10 cellular contexts compared by ENCODE assay signal in genomic region chr17:80262291-80262690, GRCh38. TPM values are rescaled to one million over a fixed set of nuclear protein-coding genes. Genes with fewer than 3 reads are reported as not detected.
DNase-seq lines count a peak whose midpoint lies in the region; ATAC-seq and TF ChIP-seq lines count a peak whose summit lies in the region.
"Had no signal": no experiment of that assay in that cellular context is flagged by ENCODE, and none has a peak within 500 bp of the region (broad histone marks: within the 10 kb centered on the region; RNA-seq: fewer than 3 reads in every experiment).

No MANE protein-coding gene starts in this region.

- no peak for TF ChIP-seq CTCF in BJ (IDR thresholded peaks at IDR 0.05; ENCODE audit: insufficient read depth, low read depth, low read length)
- TF ChIP-seq CTCF in KMS-11 (conservative IDR thresholded peaks at IDR 0.05; ENCODE audit: low read depth, low read length): no peak
- no peak for TF ChIP-seq CTCF in colonic mucosa (IDR thresholded peaks at IDR 0.05)
- no peak for TF ChIP-seq CTCF in nephron (IDR thresholded peaks at IDR 0.05; ENCODE audit: unreplicated experiment in 3 of 3)

- peak overlapping the region; percentile 73 for H3K4me3 ChIP-seq in BJ (ENCODE audit: low read depth, low read length)
- no peak overlapping the region for H3K4me3 ChIP-seq in KMS-11 (IDR thresholded peaks at IDR 0.05; ENCODE audit: insufficient read depth, low read depth, low read length)
- peak overlapping the region; percentile 90 for H3K4me3 ChIP-seq in colonic mucosa

- peaks cover 4% of the 10 kb centered on the region for H3K36me3 Mint-ChIP-seq in nephron (ENCODE audit: low read depth)

- H2AFZ ChIP-seq in KMS-11 (ENCODE audit: low read depth): no peak overlapping the region

- no peaks in the 10 kb centered on the region for H3K27me3 Mint-ChIP-seq in nephron (ENCODE audit: low read depth)

- no peaks in the 10 kb centered on the region for H3K27me3 ChIP-seq in BJ (ENCODE audit: control insufficient read depth, insufficient read depth, low read length)
- H3K27me3 ChIP-seq in KMS-11 (ENCODE audit: insufficient read depth, low read depth): no peaks in the 10 kb centered on the region
- no peaks in the 10 kb centered on the region for H3K27me3 ChIP-seq in colonic mucosa

- peak overlapping the region; percentile 81 to 92 (median 90) for H3K4me3 Mint-ChIP-seq in nephron

- peak overlapping the region; percentile 89 to 91 (median 89) for H3K27ac Mint-ChIP-seq in nephron

- no peaks in the 10 kb centered on the region for H4K20me1 ChIP-seq in KMS-11 (ENCODE audit: insufficient read depth)

- CTCF ChIA-PET in BJ (lab: Yijun Ruan, JAX): interaction anchor here (1.6 kb wide), 1 partner anchor 116 kb away, joined by 3 read pairs; no protein-coding TSS in a partner anchor

- DNase-seq in BJ (ENCODE audit: low read depth) (no peak), colonic mucosa (no peak), pons (ENCODE audit: low spot score) (no peak)
- DNase-seq: cortex of kidney, NCI-H1436 treated with DMSO at 0.1 percent for 48 hours had no signal

- H3K9ac ChIP-seq in KMS-11 (peak overlapping the region; percentile 88; the same call in 1 of the 2 replicates), colonic mucosa (ENCODE audit: low read depth in 2 of 2, low read length in 2 of 2) (peak overlapping the region in 1 of 2 donors; percentile 77)

- H3K27ac ChIP-seq in KMS-11 (peak overlapping the region; percentile 88), colonic mucosa (peak overlapping the region; percentile 99)

- POLR2A ChIA-PET in BJ (lab: Charles Lee): no interaction called here

- H3K4me1 ChIP-seq in KMS-11 (ENCODE audit: low read depth, poor library complexity, severe bottlenecking): peaks cover 47% of the 10 kb centered on the region
- H3K4me1 ChIP-seq in colonic mucosa: peaks cover 15% of the 10 kb centered on the region

- ATAC-seq in HG03432 (IDR thresholded peaks at IDR 0.05; ENCODE audit: unreplicated experiment) (no peak), GM18870 (IDR thresholded peaks at IDR 0.05; ENCODE audit: unreplicated experiment) (no peak), HG03108 (IDR thresholded peaks at IDR 0.05; ENCODE audit: unreplicated experiment) (no peak)

- H3K9me3 Mint-ChIP-seq in nephron: no peaks in the 10 kb centered on the region

- H3K79me2 ChIP-seq in KMS-11 (ENCODE audit: insufficient read depth, low read depth): no peaks in the 10 kb centered on the region

- no peaks in the 10 kb centered on the region for H3K9me3 ChIP-seq in colonic mucosa

- intact Hi-C loops in colonic mucosa (cut with DNase I): no loop called here

- H3K36me3 ChIP-seq in BJ (ENCODE audit: control insufficient read depth, insufficient read depth, low read length): peaks cover 8% of the 10 kb centered on the region
- H3K36me3 ChIP-seq in KMS-11 (ENCODE audit: insufficient read depth): no peaks in the 10 kb centered on the region
- no peaks in the 10 kb centered on the region for H3K36me3 ChIP-seq in colonic mucosa

- peaks cover 27% of the 10 kb centered on the region for H3K4me1 Mint-ChIP-seq in nephron

- peak overlapping the region; percentile 99 for H3K4me2 ChIP-seq in KMS-11

RNA-seq across cellular contexts. Expression of gene RNF213, which starts 1.6 kb away (rescaled TPM):
- 38.2 and 53.1 TPM in 2 replicates for polyA plus RNA-seq in BJ (2011; rRNA removed)
- polyA minus RNA-seq in BJ (2011; rRNA and poly(A)+ RNA removed): 119 and 151 TPM in 2 replicates
- total RNA-seq in colonic mucosa: 100 to 1,000 TPM in 1 of 2 donors, 10 to 100 TPM in 1; 80.8 to 101 TPM

RNA-seq across cellular contexts. Expression of gene SLC26A11, which starts 42.1 kb away (rescaled TPM):
- 10.6 and 17.1 TPM in 2 replicates for polyA plus RNA-seq in BJ (2011; rRNA removed)
- polyA minus RNA-seq in BJ (2011; rRNA and poly(A)+ RNA removed): 7.1 and 11.4 TPM in 2 replicates
- 1 to 10 TPM; 8.0 to 9.3 TPM for total RNA-seq in colonic mucosa

RNA-seq across cellular contexts. Expression of gene SGSH, which starts 42.2 kb away (rescaled TPM):
- 26.3 and 44.4 TPM in 2 replicates for polyA plus RNA-seq in BJ (2011; rRNA removed)
- polyA minus RNA-seq in BJ (2011; rRNA and poly(A)+ RNA removed): 8.7 and 22.2 TPM in 2 replicates
- total RNA-seq in colonic mucosa: 10 to 100 TPM; 40.3 to 43.1 TPM
